In the genomic region with DNA sequence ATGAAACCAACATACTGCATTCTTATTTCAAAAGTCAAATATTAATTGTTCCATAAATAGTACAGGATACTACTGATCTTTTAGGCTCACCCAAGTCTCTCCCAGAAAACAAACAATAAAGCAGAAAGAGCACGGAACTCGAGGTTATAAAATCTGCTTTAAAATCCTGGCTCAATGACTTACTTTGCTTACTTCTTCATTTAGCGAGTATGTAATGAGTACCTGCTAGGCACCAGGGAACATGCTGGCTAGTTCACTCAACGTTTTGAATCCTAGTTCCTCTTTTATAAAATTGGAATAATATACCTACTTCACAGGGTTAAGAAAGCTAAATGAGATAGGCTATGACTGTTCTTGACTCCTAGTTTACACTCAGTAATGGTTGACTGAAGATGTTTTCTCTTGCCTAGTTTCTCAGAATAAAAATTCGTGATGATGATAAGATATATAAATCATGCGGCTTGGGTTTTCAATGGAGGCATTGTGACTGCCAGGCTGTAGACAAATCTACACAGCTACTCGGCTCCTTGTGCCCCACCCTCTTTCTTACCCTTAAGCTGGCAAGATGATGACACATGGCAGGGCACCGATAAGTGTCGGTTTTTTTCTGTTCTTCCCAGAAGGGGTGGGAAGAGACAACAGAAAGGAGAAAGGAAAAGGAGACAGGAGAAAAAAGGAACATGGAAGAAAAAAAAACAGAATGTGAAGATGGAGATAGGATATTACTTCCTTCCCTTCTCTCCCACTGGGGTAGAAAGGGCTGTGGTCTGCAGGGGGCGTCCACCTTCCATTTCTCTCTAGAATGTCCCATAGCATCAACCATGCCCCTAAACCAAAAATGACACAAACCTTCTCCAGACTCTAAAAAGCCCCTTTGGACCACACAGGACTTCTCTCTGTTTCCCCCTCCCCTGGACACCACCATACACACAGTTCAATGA, we compare ENCODE assay signal across 11 cellular contexts.
A peak's percentile ranks its signal among the peaks of the same experiment; 100 is the strongest.
DNase-seq lines count a peak whose midpoint lies in the region; ATAC-seq lines count a peak whose summit lies in the region.
"Had no signal": no experiment of that assay in that cellular context is flagged by ENCODE, and none has a peak within 500 bp of the region (broad histone marks: within the 10 kb centered on the region; RNA-seq: fewer than 3 reads in every experiment).

No MANE protein-coding gene starts in this region.

- in situ Hi-C loops in SK-MEL-5 (cut with HindIII; ENCODE audit: low pct_unique_long_range_greater_than_20kb, low sequenced_read_pairs) = no loop called here

- H3K4me1 ChIP-seq in CD4-positive, CD25-positive, alpha-beta regulatory T cell (ENCODE audit: control insufficient read depth, insufficient read depth, low read length, poor library complexity, severe bottlenecking) = no peaks in the 10 kb centered on the region
- no peaks in the 10 kb centered on the region for H3K4me1 ChIP-seq in effector memory CD4-positive, alpha-beta T cell (ENCODE audit: control insufficient read depth, insufficient read depth, low read length, poor library complexity, severe bottlenecking)
- H3K4me1 ChIP-seq: ascending aorta, upper lobe of right lung had no signal

- H3K27ac Mint-ChIP-seq in CD4-positive, CD25-positive, alpha-beta regulatory T cell = peak overlapping the region in 2 of 3 donors; percentile 58 to 65
- H3K27ac Mint-ChIP-seq: activated CD8-positive, alpha-beta T cell treated with anti-CD3 and anti-CD28 coated beads for 36 hours had no signal

- no peak for ATAC-seq in CD4-positive, CD25-positive, alpha-beta regulatory T cell (ENCODE audit: low read depth in 2 of 2)
- ATAC-seq in GM19452 (IDR thresholded peaks at IDR 0.05; ENCODE audit: unreplicated experiment) = peak; percentile 66
- peak; percentile 57 for ATAC-seq in HG03139 (IDR thresholded peaks at IDR 0.05; ENCODE audit: unreplicated experiment)
- no peak for ATAC-seq in Right ventricle myocardium inferior
- ATAC-seq: activated CD8-positive, alpha-beta T cell treated with anti-CD3 and anti-CD28 coated beads for 36 hours; upper lobe of right lung had no signal

- peaks cover 0 to 2% (median 0%) of the 10 kb centered on the region in 4 donors for H3K4me1 Mint-ChIP-seq in CD4-positive, CD25-positive, alpha-beta regulatory T cell

- H3K9me3 Mint-ChIP-seq in CD4-positive, CD25-positive, alpha-beta regulatory T cell = no peaks in the 10 kb centered on the region
- H3K9me3 Mint-ChIP-seq: activated CD8-positive, alpha-beta T cell treated with anti-CD3 and anti-CD28 coated beads for 36 hours had no signal

- H3K4me3 Mint-ChIP-seq in CD4-positive, CD25-positive, alpha-beta regulatory T cell = no peak overlapping the region
- H3K4me3 Mint-ChIP-seq: activated CD8-positive, alpha-beta T cell treated with anti-CD3 and anti-CD28 coated beads for 36 hours had no signal

- H3K9me3 ChIP-seq in CD4-positive, CD25-positive, alpha-beta regulatory T cell (ENCODE audit: control insufficient read depth in 2 of 2, low read length in 2 of 2) = no peaks in the 10 kb centered on the region
- no peaks in the 10 kb centered on the region for H3K9me3 ChIP-seq in effector memory CD4-positive, alpha-beta T cell (ENCODE audit: control insufficient read depth, low read length)
- H3K9me3 ChIP-seq: ascending aorta, upper lobe of right lung had no signal

- intact Hi-C loops in Right ventricle myocardium inferior (cut with DNase I) = loop anchor here (5.0 kb wide), 1 partner anchor 123 kb away; no protein-coding TSS in a partner anchor

- no peaks in the 10 kb centered on the region for H3K36me3 ChIP-seq in CD4-positive, CD25-positive, alpha-beta regulatory T cell (ENCODE audit: control insufficient read depth, insufficient read depth, low read length)
- H3K36me3 ChIP-seq in effector memory CD4-positive, alpha-beta T cell (ENCODE audit: control insufficient read depth, insufficient read depth, low read length) = no peaks in the 10 kb centered on the region
- H3K36me3 ChIP-seq: ascending aorta, upper lobe of right lung had no signal

- H3K27me3 Mint-ChIP-seq in CD4-positive, CD25-positive, alpha-beta regulatory T cell = no peaks in the 10 kb centered on the region
- H3K27me3 Mint-ChIP-seq: activated CD8-positive, alpha-beta T cell treated with anti-CD3 and anti-CD28 coated beads for 36 hours had no signal

- H3K36me3 Mint-ChIP-seq in CD4-positive, CD25-positive, alpha-beta regulatory T cell = peaks cover 6% of the 10 kb centered on the region

- H3K27ac ChIP-seq in CD4-positive, CD25-positive, alpha-beta regulatory T cell (ENCODE audit: insufficient read depth, low read length, poor library complexity, severe bottlenecking) = no peak overlapping the region
- H3K27ac ChIP-seq in effector memory CD4-positive, alpha-beta T cell (ENCODE audit: insufficient read depth, low read length, poor library complexity, severe bottlenecking) = no peak overlapping the region
- H3K27ac ChIP-seq: ascending aorta, upper lobe of right lung had no signal

- H3K27me3 ChIP-seq in CD4-positive, CD25-positive, alpha-beta regulatory T cell (ENCODE audit: control insufficient read depth, insufficient read depth, low read length) = no peaks in the 10 kb centered on the region
- no peaks in the 10 kb centered on the region for H3K27me3 ChIP-seq in effector memory CD4-positive, alpha-beta T cell (replicated peaks; ENCODE audit: control insufficient read depth, insufficient read depth, low read length, poor library complexity, severe bottlenecking)
- H3K27me3 ChIP-seq: ascending aorta, upper lobe of right lung had no signal

- H3K4me3 ChIP-seq in CD4-positive, CD25-positive, alpha-beta regulatory T cell (ENCODE audit: low read depth, low read length) = no peak overlapping the region
- H3K4me3 ChIP-seq in effector memory CD4-positive, alpha-beta T cell (ENCODE audit: insufficient read depth, low read depth, low read length, poor library complexity, severe bottlenecking) = no peak overlapping the region
- H3K4me3 ChIP-seq: ascending aorta, upper lobe of right lung had no signal

- DNase-seq in CD4-positive, CD25-positive, alpha-beta regulatory T cell = no peak
- DNase-seq in SK-MEL-5 (ENCODE audit: low read depth, low spot score) (peak; percentile 71), Right ventricle myocardium inferior (ENCODE audit: missing footprints) (no peak), UCSD-AML1 (lab: John Stamatoyannopoulos, UW; ENCODE audit: unreplicated experiment) (no peak), NCI-H2196 treated with DMSO at 0.1 percent for 48 hours (lab: John Stamatoyannopoulos, UW; ENCODE audit: unreplicated experiment) (no peak)
- DNase-seq in effector memory CD4-positive, alpha-beta T cell = no peak
- DNase-seq: activated CD8-positive, alpha-beta T cell treated with anti-CD3 and anti-CD28 coated beads for 36 hours; upper lobe of right lung had no signal

Comparison
In these comparisons a context has a peak if more than half of its experiments do, and no peak if none do; other contexts are left out.
1. ATAC-seq: peak in GM19452 (single experiment) and HG03139 (single experiment); none in CD4-positive, CD25-positive, alpha-beta regulatory T cell (0 of 2) and Right ventricle myocardium inferior (single experiment).